26 cellular contexts compared by ENCODE assay signal in the genomic region with DNA sequence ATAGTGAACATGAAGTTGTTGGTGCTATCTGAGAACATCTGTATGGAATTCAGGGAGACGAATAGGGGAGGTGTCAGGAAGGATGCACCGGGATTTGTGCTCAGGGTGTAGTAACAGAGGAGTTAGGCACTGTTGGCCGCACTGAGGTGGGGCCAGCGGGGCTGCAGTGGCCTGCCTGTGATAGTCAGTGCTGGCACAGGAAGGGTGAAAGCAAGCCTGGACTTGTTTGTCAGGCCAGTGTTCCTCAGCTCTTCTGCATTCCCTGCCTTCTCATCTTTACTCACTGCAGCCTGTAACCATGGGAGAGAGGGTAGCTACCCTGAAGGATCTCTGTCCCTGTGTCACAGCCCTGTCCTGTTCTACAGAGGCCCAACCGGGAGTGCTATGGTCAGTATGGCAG.
"Had no signal": no experiment of that assay in that cellular context is flagged by ENCODE, and none has a peak within 500 bp of the region (broad histone marks: within the 10 kb centered on the region; RNA-seq: fewer than 3 reads in every experiment).

No MANE protein-coding gene starts in this region.

- DNase-seq: activated B cell treated with CpG ODN at 0.5 μM for 24 hours; activated CD4-positive, alpha-beta T cell treated with anti-CD3 and anti-CD28 coated beads for 36 hours; activated CD4-positive, alpha-beta T cell treated with anti-CD3 and anti-CD28 coated beads, Interleukin-2, amount 50 U/mL, for 4 hours; activated gamma-delta T cell; activated naive CD4-positive, alpha-beta T cell treated with anti-CD3 and anti-CD28 coated beads, Interleukin-2, amount 50 U/mL, for 16 hours; activated T-cell treated with anti-CD3 and anti-CD28 coated beads, Interleukin-2, amount 50 U/mL, for 1 hour; amniotic stem cell; brain microvascular endothelial cell; central memory CD4-positive, alpha-beta T cell; head of caudate nucleus; hippocampal formation; right lobe of liver; stimulated activated CD4-positive, alpha-beta T cell treated with anti-CD3 and anti-CD28 coated beads, Interleukin-12 subunit alpha, Interleukin-12 subunit beta, amount 100 ng/mL, for 4 hours; stimulated activated CD4-positive, alpha-beta T cell treated with anti-CD3 and anti-CD28 coated beads, Interleukin-4, amount 100 ng/mL, for 1 hour; stimulated activated naive CD8-positive, alpha-beta T cell treated with anti-CD3 and anti-CD28 coated beads, Interleukin-15, Interleukin-2, amounts not matched to agents 100 U/mL and 50 U/mL, for 24 hours; T-cell; testis; transverse colon; uterus had no signal

- H3K27me3 ChIP-seq: brain microvascular endothelial cell, neutrophil, right lobe of liver, testis, transverse colon, uterus had no signal

- H3K4me1 Mint-ChIP-seq: activated B cell treated with CpG ODN at 0.5 μM for 24 hours; activated CD4-positive, alpha-beta T cell treated with anti-CD3 and anti-CD28 coated beads for 36 hours; T-cell had no signal

- H3K4me3 ChIP-seq: right lobe of liver, skin epidermis, testis, transverse colon, uterus had no signal

- H3K4me1 ChIP-seq: right lobe of liver, testis, transverse colon had no signal

- H3K27ac Mint-ChIP-seq: activated B cell treated with CpG ODN at 0.5 μM for 24 hours; activated CD4-positive, alpha-beta T cell treated with anti-CD3 and anti-CD28 coated beads for 36 hours; activated T-helper 1 cell treated with anti-CD3 and anti-CD28 coated beads, Interleukin-12 subunit alpha, Interleukin-12 subunit beta, Interleukin-2, Interleukin-4 antibody, amounts not matched to agents 30 ng/mL and 10 ng/mL and 1 ng/mL, durations not matched to agents 14 hours and 24 hours and 36 hours; dendritic cell treated with granulocyte-macrophage colony-stimulating factor and Interleukin-4, amounts not matched to agents 40 ng/mL and 50 ng/mL, for 4 days; memory B cell; T-cell; T-helper 2 cell treated with Interferon-gamma antibody and Interleukin-4, amounts not matched to agents 5 μg/mL and 100 μg/mL, for 36 hours had no signal

- H3K27me3 Mint-ChIP-seq: activated CD4-positive, alpha-beta T cell treated with anti-CD3 and anti-CD28 coated beads for 36 hours; T-cell had no signal

- H3K36me3 ChIP-seq: brain microvascular endothelial cell, neutrophil, right lobe of liver, transverse colon, uterus had no signal

- H3K4me3 Mint-ChIP-seq: activated B cell treated with CpG ODN at 0.5 μM for 24 hours; activated CD4-positive, alpha-beta T cell treated with anti-CD3 and anti-CD28 coated beads for 36 hours; activated T-helper 1 cell treated with anti-CD3 and anti-CD28 coated beads, Interleukin-12 subunit alpha, Interleukin-12 subunit beta, Interleukin-2, Interleukin-4 antibody, amounts not matched to agents 30 ng/mL and 10 ng/mL and 1 ng/mL, durations not matched to agents 14 hours and 24 hours and 36 hours; dendritic cell treated with granulocyte-macrophage colony-stimulating factor and Interleukin-4, amounts not matched to agents 40 ng/mL and 50 ng/mL, for 4 days; memory B cell; nephron; T-cell; T-helper 2 cell treated with Interferon-gamma antibody and Interleukin-4, amounts not matched to agents 5 μg/mL and 100 μg/mL, for 36 hours had no signal

- H3K27ac ChIP-seq: brain microvascular endothelial cell, neutrophil, right lobe of liver, skin epidermis, testis, transverse colon, uterus had no signal

- ATAC-seq: activated CD4-positive, alpha-beta T cell treated with anti-CD3 and anti-CD28 coated beads for 36 hours; right lobe of liver; stimulated activated naive CD8-positive, alpha-beta T cell treated with anti-CD3 and anti-CD28 coated beads, Interleukin-15, Interleukin-2, amounts not matched to agents 100 U/mL and 50 U/mL, for 24 hours; T-cell had no signal

- H3K9me3 Mint-ChIP-seq: activated B cell treated with CpG ODN at 0.5 μM for 24 hours; activated T-helper 1 cell treated with anti-CD3 and anti-CD28 coated beads, Interleukin-12 subunit alpha, Interleukin-12 subunit beta, Interleukin-2, Interleukin-4 antibody, amounts not matched to agents 30 ng/mL and 10 ng/mL and 1 ng/mL, durations not matched to agents 14 hours and 24 hours and 36 hours; dendritic cell treated with granulocyte-macrophage colony-stimulating factor and Interleukin-4, amounts not matched to agents 40 ng/mL and 50 ng/mL, for 4 days; memory B cell; T-helper 2 cell treated with Interferon-gamma antibody and Interleukin-4, amounts not matched to agents 5 μg/mL and 100 μg/mL, for 36 hours had no signal

- H3K9me3 ChIP-seq: neutrophil, right lobe of liver, testis, transverse colon, uterus had no signal

- H3K36me3 Mint-ChIP-seq: memory B cell, T-cell had no signal
